ENCODE assay signal across 23 cellular contexts in genomic region chr11:59967677-59968394, GRCh38. TPM values are rescaled to one million over a fixed set of nuclear protein-coding genes. Genes with fewer than 3 reads are reported as not detected.
"Had no signal": no experiment of that assay in that cellular context is flagged by ENCODE, and none has a peak within 500 bp of the region (broad histone marks: within the 10 kb centered on the region; RNA-seq: fewer than 3 reads in every experiment).

No MANE protein-coding gene starts in this region.

- ATAC-seq: HepG2, Panc1, PC-3 had no signal

- DNase-seq: IMR-90, Kasumi-1, MM.1S, NCI-H1092 treated with DMSO at 0.1 percent for 48 hours, NCI-H1436, NCI-H187, NCI-H2029, NCI-H2081 treated with DMSO at 0.1 percent for 48 hours, NCI-H2171, NCI-H226, NCI-H446, NCI-H510A, NCI-H524 treated with DMSO at 0.1 percent for 48 hours, NCI-H69, NCI-H774, PC-3, SHP77, SK-N-SH had no signal

RNA-seq across cellular contexts. Expression of gene OOSP4A, which starts 4.0 kb away (rescaled TPM):
- total RNA-seq: HepG2, HT-29, IMR-90, M059J, PC-3, SK-MEL-5 had no signal

RNA-seq across cellular contexts. Expression of gene OOSP1, which starts 29.6 kb away (rescaled TPM):
- total RNA-seq: HepG2, HT-29, IMR-90, M059J, PC-3, SK-MEL-5 had no signal

RNA-seq across cellular contexts. Expression of gene OOSP4B, which starts 49.1 kb away (rescaled TPM):
- total RNA-seq: HepG2, HT-29, IMR-90, M059J, PC-3, SK-MEL-5 had no signal
